In the genomic region with DNA sequence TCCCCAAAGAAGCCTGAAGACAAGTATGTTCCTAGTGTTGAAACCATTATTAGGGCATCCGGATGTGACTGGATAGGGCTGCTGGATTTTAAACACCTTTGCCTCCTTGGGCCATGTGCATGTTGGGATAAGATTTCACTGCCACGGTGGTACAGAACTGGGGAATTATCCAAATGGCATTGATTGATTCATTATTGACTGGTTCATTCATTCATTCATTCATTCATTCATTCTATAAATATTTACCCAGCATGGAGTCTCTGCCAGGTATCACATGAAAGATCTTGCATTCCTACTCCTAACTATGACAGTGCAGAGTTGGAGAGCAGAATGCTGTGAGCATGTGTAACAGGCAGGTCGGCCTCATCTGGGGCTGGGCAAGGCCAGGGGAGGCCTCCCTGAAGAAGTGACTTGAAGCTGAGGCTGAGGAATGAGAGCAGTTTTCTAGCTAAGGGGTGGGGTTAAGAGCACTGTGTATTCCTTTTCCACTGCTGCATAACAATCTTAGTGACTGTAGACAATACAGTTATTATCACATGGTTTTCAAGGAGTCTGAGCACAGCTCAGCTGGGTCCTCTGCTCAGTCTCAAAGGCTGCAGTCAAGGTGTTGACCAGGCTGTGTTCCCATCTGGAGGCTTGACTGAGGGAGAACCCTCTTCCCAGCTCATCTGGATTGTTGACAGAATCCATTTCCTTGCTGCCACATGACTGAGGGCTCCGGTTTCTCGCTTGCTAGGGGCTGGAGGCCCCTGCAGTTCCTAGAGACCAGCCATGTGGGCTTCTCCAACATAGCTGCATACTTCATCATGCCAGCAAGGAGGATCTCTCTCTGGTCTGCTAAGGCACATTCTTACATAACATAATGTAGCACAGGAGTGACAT, we compare ENCODE assay signal across 32 cellular contexts. TPM values are rescaled to one million over a fixed set of nuclear protein-coding genes. Genes with fewer than 3 reads are reported as not detected.
A peak's percentile ranks its signal among the peaks of the same experiment; 100 is the strongest.
DNase-seq lines count a peak whose midpoint lies in the region; ATAC-seq and TF ChIP-seq lines count a peak whose summit lies in the region.
"Had no signal": no experiment of that assay in that cellular context is flagged by ENCODE, and none has a peak within 500 bp of the region (broad histone marks: within the 10 kb centered on the region; RNA-seq: fewer than 3 reads in every experiment).

No MANE protein-coding gene starts in this region.

- H3K36me3 Mint-ChIP-seq in neural progenitor cell, result peaks cover 2% of the 10 kb centered on the region
- H3K36me3 Mint-ChIP-seq: CD14-positive monocyte; CD8-positive, alpha-beta memory T cell had no signal

- DNase-seq in NCI-H2171 treated with DMSO at 0.1 percent for 48 hours (lab: John Stamatoyannopoulos, UW) (peak; percentile 38), NCI-H2171 (lab: John Stamatoyannopoulos, UW) (no peak), choroid plexus epithelial cell (ENCODE audit: low read depth) (peak; percentile 5), neural progenitor cell (ENCODE audit: low spot score) (no peak), KG1 (lab: John Stamatoyannopoulos, UW) (no peak), dermis blood vessel endothelial cell (no peak)
- DNase-seq: ACHN; BE2C; CD8-positive, alpha-beta memory T cell; DMS 273 treated with DMSO at 0.1 percent for 48 hours; DMS79; EL; GDM1; HCEC 1CT; Kasumi-1; MV-4-11; NCI-H1105; NCI-H1436 treated with DMSO at 0.1 percent for 48 hours; NCI-H187 treated with DMSO at 0.1 percent for 48 hours; NCI-H2107; NCI-H446 treated with DMSO at 0.1 percent for 48 hours; NCI-H526; NCI-H82; NK-92 treated with Interleukin-12 subunit alpha and Interleukin-12 subunit beta, amount 100 ng/mL, for 24 hours; PC-3 had no signal

- no peaks in the 10 kb centered on the region for H4K20me1 ChIP-seq in neural progenitor cell (ENCODE audit: low read depth)

- H3K36me3 ChIP-seq in neural progenitor cell, result no peaks in the 10 kb centered on the region
- H3K36me3 ChIP-seq: BE2C, SJSA1 had no signal

- H3K27ac Mint-ChIP-seq in neural progenitor cell, result peak overlapping the region; percentile 83

- no peaks in the 10 kb centered on the region for H3K9me3 ChIP-seq in neural progenitor cell (ENCODE audit: low read depth)
- H3K9me3 ChIP-seq: BE2C, SJSA1 had no signal

- H3K9ac ChIP-seq in neural progenitor cell, result no peak overlapping the region

- no peaks in the 10 kb centered on the region for H3K79me2 ChIP-seq in neural progenitor cell (ENCODE audit: low read depth)

- H3K4me1 Mint-ChIP-seq in neural progenitor cell, result peaks cover 14% of the 10 kb centered on the region
- H3K4me1 Mint-ChIP-seq: CD14-positive monocyte; CD8-positive, alpha-beta memory T cell had no signal

- no peak overlapping the region for H3K4me3 ChIP-seq in choroid plexus epithelial cell (ENCODE audit: low read depth, low read length)
- H3K4me3 ChIP-seq in neural progenitor cell, result no peak overlapping the region
- H3K4me3 ChIP-seq: GM12878, SJSA1 had no signal

- no peaks in the 10 kb centered on the region for H3F3A ChIP-seq in neural progenitor cell (ENCODE audit: low read depth)

- ATAC-seq in HG03520 (IDR thresholded peaks at IDR 0.05; ENCODE audit: unreplicated experiment), result no peak
- ATAC-seq: GM12878, PC-3, Right ventricle myocardium inferior had no signal

- H3K27ac ChIP-seq in neural progenitor cell, result no peak overlapping the region
- H3K27ac ChIP-seq: 22Rv1, SJSA1 had no signal

- TF ChIP-seq CTCF in choroid plexus epithelial cell (conservative IDR thresholded peaks at IDR 0.05; ENCODE audit: low read depth, low read length) (no peak), neural progenitor cell (IDR thresholded peaks at IDR 0.05) (no peak)

- H3K4me2 ChIP-seq in neural progenitor cell, result no peak overlapping the region

- H3K9me3 Mint-ChIP-seq in neural progenitor cell, result no peaks in the 10 kb centered on the region
- H3K9me3 Mint-ChIP-seq: CD8-positive, alpha-beta memory T cell had no signal

- H3K27me3 ChIP-seq in neural progenitor cell, result no peaks in the 10 kb centered on the region
- H3K27me3 ChIP-seq: BE2C had no signal

- no peaks in the 10 kb centered on the region for H3K4me1 ChIP-seq in neural progenitor cell
- H3K4me1 ChIP-seq: BE2C, SJSA1 had no signal

- no peak overlapping the region for H2AFZ ChIP-seq in neural progenitor cell (replicated peaks)

- H3K27me3 Mint-ChIP-seq in neural progenitor cell (ENCODE audit: insufficient read depth, low read depth), result peaks cover 5% of the 10 kb centered on the region

- H3K4me3 Mint-ChIP-seq in neural progenitor cell, result no peak overlapping the region
- H3K4me3 Mint-ChIP-seq: CD14-positive monocyte; CD8-positive, alpha-beta memory T cell had no signal

RNA-seq across cellular contexts. Expression of gene AK8, which starts 35.7 kb away (rescaled TPM):
- total RNA-seq in neural progenitor cell (ENCODE audit: low replicate concordance) (0.43 and 0.71 TPM in 2 replicates), dermis blood vessel endothelial cell (0.09 TPM in 1 of 2 replicates, not detected in the other)
- total RNA-seq: CD8-positive, alpha-beta memory T cell; GM12878; HT-29; Right ventricle myocardium inferior had no signal

RNA-seq across cellular contexts. Expression of gene SPACA9, which starts 36.3 kb away (rescaled TPM):
- total RNA-seq in neural progenitor cell (ENCODE audit: low replicate concordance) (1.9 and 2.4 TPM in 2 replicates), dermis blood vessel endothelial cell (1.3 and 1.4 TPM in 2 replicates)

Comparison
In these comparisons a context has a peak if more than half of its experiments do, and no peak if none do; other contexts are left out.
1. DNase-seq: peak in NCI-H2171 treated with DMSO at 0.1 percent for 48 hours (single experiment) and choroid plexus epithelial cell (single experiment); none in NCI-H2171 (single experiment), neural progenitor cell (single experiment), KG1 (single experiment) and dermis blood vessel endothelial cell (single experiment).